ENCODE assay signal across 1 cellular context in the genomic region with DNA sequence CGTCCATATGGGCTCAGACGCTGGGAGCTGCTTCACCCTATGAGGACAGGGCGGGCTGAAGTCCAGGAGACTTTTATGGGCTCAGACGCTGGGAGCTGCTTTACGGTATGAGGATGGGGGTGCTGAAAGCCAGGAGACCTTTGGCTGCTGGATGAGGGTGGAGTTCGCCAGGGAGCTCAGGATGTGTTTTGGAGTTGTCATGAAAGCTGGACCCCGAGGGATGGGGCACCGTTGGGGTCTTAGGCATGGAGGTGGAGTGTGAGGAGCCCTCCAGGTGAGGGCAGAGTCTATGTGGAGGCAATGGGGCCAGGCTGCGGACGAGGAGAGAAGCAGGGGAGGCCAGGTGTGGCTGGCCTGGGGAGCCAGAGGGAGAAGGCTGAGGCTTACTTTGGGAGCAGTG.
TF ChIP-seq lines count a peak whose summit lies in the region.

No MANE protein-coding gene starts in this region.

TF ChIP-seq in H1, 55 proteins besides CTCF, POLR2A, EP300 and RAD21:
- TF ChIP-seq, protein P1, sequence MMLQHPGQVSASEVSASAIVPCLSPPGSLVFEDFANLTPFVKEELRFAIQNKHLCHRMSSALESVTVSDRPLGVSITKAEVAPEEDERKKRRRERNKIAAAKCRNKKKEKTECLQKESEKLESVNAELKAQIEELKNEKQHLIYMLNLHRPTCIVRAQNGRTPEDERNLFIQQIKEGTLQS (IDR thresholded peaks at IDR 0.05; ENCODE audit: insufficient read depth, low read depth, low read length), result no peak
- TF ChIP-seq EGR1 (IDR thresholded peaks at IDR 0.05; ENCODE audit: borderline replicate concordance, low read depth, low read length) (no peak), SRF (IDR thresholded peaks at IDR 0.05; ENCODE audit: low read depth, low read length) (no peak), KDM5A (IDR thresholded peaks at IDR 0.05; ENCODE audit: low read length) (no peak), NRF1 (IDR thresholded peaks at IDR 0.05; ENCODE audit: low read depth, low read length) (no peak), TAF7 (optimal IDR thresholded peaks at IDR 0.05; ENCODE audit: borderline replicate concordance, low read depth, low read length) (no peak), RFX5 (IDR thresholded peaks at IDR 0.05; ENCODE audit: borderline replicate concordance, low read depth, low read length) (no peak), SUZ12 (IDR thresholded peaks at IDR 0.05; ENCODE audit: low read length) (no peak)
